In the genomic region with DNA sequence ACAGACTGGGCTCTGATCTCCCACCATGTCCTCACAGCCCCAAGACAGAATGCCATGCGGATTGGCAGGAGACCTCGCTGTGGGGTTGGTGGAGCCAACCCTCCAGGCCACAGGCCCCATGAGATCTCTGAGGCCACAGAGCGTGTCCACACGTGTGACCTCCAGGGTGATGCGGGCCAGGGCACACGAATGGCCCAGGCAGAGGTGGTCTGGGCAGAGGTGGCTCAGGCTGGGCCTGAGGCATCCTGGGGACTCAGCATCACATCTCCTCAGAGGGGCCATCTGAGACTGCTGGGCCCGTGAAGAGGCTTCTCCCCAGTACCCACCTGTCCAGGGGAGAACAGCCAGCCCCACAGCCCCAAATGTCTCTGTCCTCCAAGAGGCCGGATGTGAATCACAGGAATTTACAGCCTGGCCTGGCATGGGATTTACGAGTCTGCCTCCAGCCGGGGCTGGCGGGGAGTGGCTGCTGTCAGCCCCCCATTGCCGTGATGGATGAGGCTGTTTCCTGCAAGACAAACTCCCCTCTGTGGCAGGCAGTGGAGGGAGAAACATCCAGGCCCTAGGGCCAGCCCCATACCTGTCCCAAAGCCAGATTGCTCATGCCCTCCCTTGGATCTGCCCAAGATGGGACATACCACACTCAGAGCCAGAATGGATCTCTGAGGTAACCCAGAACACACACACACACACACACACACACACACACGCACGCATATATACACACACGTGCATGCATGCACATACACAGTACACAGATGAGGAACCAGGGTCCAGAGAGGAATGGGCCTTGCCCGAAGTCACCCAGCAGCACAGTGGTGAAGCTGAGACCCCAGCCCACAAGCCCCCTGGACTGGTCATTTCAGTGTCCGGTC, we compare ENCODE assay signal across 15 cellular contexts.
A peak's percentile ranks its signal among the peaks of the same experiment; 100 is the strongest.
DNase-seq lines count a peak whose midpoint lies in the region; ATAC-seq and TF ChIP-seq lines count a peak whose summit lies in the region.
"Had no signal": no experiment of that assay in that cellular context is flagged by ENCODE, and none has a peak within 500 bp of the region (broad histone marks: within the 10 kb centered on the region; RNA-seq: fewer than 3 reads in every experiment).

No MANE protein-coding gene starts in this region.

- TF ChIP-seq CTCF in natural killer cell (IDR thresholded peaks at IDR 0.05), result no peak
- TF ChIP-seq CTCF in lower lobe of right lung (IDR thresholded peaks at IDR 0.05), result no peak

- H3K9me3 ChIP-seq in lower lobe of right lung, result no peaks in the 10 kb centered on the region

- no peak overlapping the region for H3K4me3 Mint-ChIP-seq in natural killer cell treated with Interleukin-12 subunit alpha and Interleukin-12 subunit beta and Interleukin-15 and Interleukin-18, amount 100 ng/mL, for 72 hours
- H3K4me3 Mint-ChIP-seq in natural killer cell, result no peak overlapping the region
- H3K4me3 Mint-ChIP-seq: stimulated activated naive CD8-positive, alpha-beta T cell treated with anti-CD3 and anti-CD28 coated beads, Interleukin-15, Interleukin-2, amounts not matched to agents 100 ng/mL and 50 ng/mL, for 24 hours had no signal

- H3K9me3 Mint-ChIP-seq in natural killer cell treated with Interleukin-12 subunit alpha and Interleukin-12 subunit beta and Interleukin-15 and Interleukin-18, amount 100 ng/mL, for 72 hours, result no peaks in the 10 kb centered on the region
- H3K9me3 Mint-ChIP-seq in natural killer cell, result no peaks in the 10 kb centered on the region
- H3K9me3 Mint-ChIP-seq: stimulated activated naive CD8-positive, alpha-beta T cell treated with anti-CD3 and anti-CD28 coated beads, Interleukin-15, Interleukin-2, amounts not matched to agents 100 ng/mL and 50 ng/mL, for 24 hours had no signal

- H3K4me1 Mint-ChIP-seq in natural killer cell treated with Interleukin-12 subunit alpha and Interleukin-12 subunit beta and Interleukin-15 and Interleukin-18, amount 100 ng/mL, for 72 hours (ENCODE audit: low read depth in 2 of 2), result no peaks in the 10 kb centered on the region
- H3K4me1 Mint-ChIP-seq in natural killer cell, result no peaks in the 10 kb centered on the region

- no peak overlapping the region for H3K4me3 ChIP-seq in lower lobe of right lung
- H3K4me3 ChIP-seq: coronary artery had no signal

- H3K36me3 ChIP-seq in lower lobe of right lung, result no peaks in the 10 kb centered on the region

- no peak overlapping the region for H3K27ac Mint-ChIP-seq in natural killer cell treated with Interleukin-12 subunit alpha and Interleukin-12 subunit beta and Interleukin-15 and Interleukin-18, amount 100 ng/mL, for 72 hours
- H3K27ac Mint-ChIP-seq in natural killer cell, result no peak overlapping the region
- H3K27ac Mint-ChIP-seq: stimulated activated naive CD8-positive, alpha-beta T cell treated with anti-CD3 and anti-CD28 coated beads, Interleukin-15, Interleukin-2, amounts not matched to agents 100 ng/mL and 50 ng/mL, for 24 hours had no signal

- peaks cover 4% of the 10 kb centered on the region for H3K27me3 ChIP-seq in lower lobe of right lung (ENCODE audit: low read depth)

- no peaks in the 10 kb centered on the region for H3K4me1 ChIP-seq in lower lobe of right lung

- DNase-seq in natural killer cell treated with Interleukin-12 subunit alpha and Interleukin-12 subunit beta and Interleukin-15 and Interleukin-18, amount 100 ng/mL, for 72 hours (ENCODE audit: low spot score), result peak; percentile 55
- DNase-seq in natural killer cell (no peak), amniotic epithelial cell (ENCODE audit: low read depth) (peak; percentile 11), lower lobe of right lung (peak; percentile 29), DMS79 (lab: John Stamatoyannopoulos, UW) (no peak)
- DNase-seq in stimulated activated CD4-positive, alpha-beta T cell treated with anti-CD3 and anti-CD28 coated beads, Interleukin-4, amount 100 ng/mL, for 4 hours, result no peak
- DNase-seq: activated CD4-positive, alpha-beta T cell treated with anti-CD3 and anti-CD28 coated beads for 1 hour; NCI-H187 treated with DMSO at 0.1 percent for 48 hours; NCI-H526 treated with DMSO at 0.1 percent for 48 hours; T-helper 2 cell had no signal

- H3K27me3 Mint-ChIP-seq in natural killer cell treated with Interleukin-12 subunit alpha and Interleukin-12 subunit beta and Interleukin-15 and Interleukin-18, amount 100 ng/mL, for 72 hours, result peaks cover 0 to 3% of the 10 kb centered on the region in 2 donors
- no peaks in the 10 kb centered on the region for H3K27me3 Mint-ChIP-seq in natural killer cell (ENCODE audit: low read depth in 2 of 2)
- H3K27me3 Mint-ChIP-seq: stimulated activated naive CD8-positive, alpha-beta T cell treated with anti-CD3 and anti-CD28 coated beads, Interleukin-15, Interleukin-2, amounts not matched to agents 100 ng/mL and 50 ng/mL, for 24 hours had no signal

- intact Hi-C loops in natural killer cell (cut with micrococcal nuclease), result no loop called here
- intact Hi-C loops in lower lobe of right lung (cut with DNase I), result no loop called here

- H3K36me3 Mint-ChIP-seq in natural killer cell treated with Interleukin-12 subunit alpha and Interleukin-12 subunit beta and Interleukin-15 and Interleukin-18, amount 100 ng/mL, for 72 hours, result no peaks in the 10 kb centered on the region
- no peaks in the 10 kb centered on the region for H3K36me3 Mint-ChIP-seq in natural killer cell

- no peak for ATAC-seq in natural killer cell treated with Interleukin-12 subunit alpha and Interleukin-12 subunit beta and Interleukin-15 and Interleukin-18, amount 100 ng/mL, for 72 hours
- no peak for ATAC-seq in natural killer cell
- ATAC-seq in lower lobe of right lung, result no peak
- ATAC-seq in HG03025 (IDR thresholded peaks at IDR 0.05; ENCODE audit: low FRiP score, unreplicated experiment), result no peak
- ATAC-seq in GM19035 (IDR thresholded peaks at IDR 0.05; ENCODE audit: unreplicated experiment), result no peak
- ATAC-seq: esophagus mucosa had no signal

- no peak overlapping the region for H3K27ac ChIP-seq in lower lobe of right lung
- H3K27ac ChIP-seq: coronary artery had no signal

Comparison
In these comparisons a context has a peak if more than half of its experiments do, and no peak if none do; other contexts are left out.
1. DNase-seq: peak in natural killer cell treated with Interleukin-12 subunit alpha and Interleukin-12 subunit beta and Interleukin-15 and Interleukin-18, amount 100 ng/mL, for 72 hours (single experiment), amniotic epithelial cell (single experiment) and lower lobe of right lung (single experiment); none in natural killer cell (single experiment), stimulated activated CD4-positive, alpha-beta T cell treated with anti-CD3 and anti-CD28 coated beads, Interleukin-4, amount 100 ng/mL, for 4 hours (0 of 2) and DMS79 (single experiment).